8 cellular contexts compared by ENCODE assay signal in the genomic region with DNA sequence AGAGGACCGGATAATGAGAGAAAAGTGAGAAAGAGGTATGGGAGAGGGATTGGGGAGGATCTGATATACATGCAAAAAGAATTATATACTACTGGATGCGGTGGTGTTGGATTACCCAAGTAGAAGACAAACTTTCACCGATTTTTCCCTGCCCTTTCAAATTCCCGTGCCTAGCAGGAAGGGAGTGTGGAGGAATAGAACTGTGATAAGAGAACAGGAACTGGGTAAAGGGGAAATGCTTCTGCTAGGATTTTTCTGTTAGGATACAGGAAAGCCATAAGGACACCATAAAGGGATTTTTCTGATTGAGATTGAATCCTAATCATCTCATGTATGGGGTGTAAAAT. TPM values are rescaled to one million over a fixed set of nuclear protein-coding genes. Genes with fewer than 3 reads are reported as not detected.
DNase-seq lines count a peak whose midpoint lies in the region; ATAC-seq, FAIRE-seq and TF ChIP-seq lines count a peak whose summit lies in the region.

No MANE protein-coding gene starts in this region.

- H3K4me2 ChIP-seq in K562 (ENCODE audit: insufficient read depth, low read length) = peak overlapping the region; percentile 93

- peak; percentile 1; the same call in 2 of the 3 replicates for ATAC-seq in K562
- ATAC-seq in thoracic aorta (ENCODE audit: insufficient number of reproducible peaks, low FRiP score, low read depth) = no peak

- peak overlapping the region; percentile 83 to 94 for H3K9ac ChIP-seq in K562 (ENCODE audit: insufficient read depth in 1 of 2, low read depth in 2 of 2, low read length in 2 of 2)

- 3% methylated on average over 4 of the region's 4 CpGs for WGBS in K562 (ENCODE audit: insufficient coverage, low coverage, missing lambda C conversion rate)

- TSS peak; percentile 92 for BruUV-seq in K562 (replicated peaks; lab: Mats Ljungman, UMichigan)

- H3K4me3 ChIP-seq in K562 (peak overlapping the region; percentile 75), thoracic aorta (peak overlapping the region; percentile 81)

- peaks cover 49% of the 10 kb centered on the region for H3K79me2 ChIP-seq in K562 (ENCODE audit: control insufficient read depth, insufficient read depth, low read length)

- no peak for TF ChIP-seq POLR2A in K562 (conservative IDR thresholded peaks at IDR 0.05)

- intact Hi-C loops in K562 (cut with micrococcal nuclease) = loop anchor here (10.0 kb wide), 1 partner anchor 420 kb away; a partner anchor contains a TSS

- POLR2A ChIA-PET in K562 (lab: Yijun Ruan, JAX) (interaction anchor here (0.6 to 1.8 kb wide), 8 partner anchors 10 to 417 kb away, joined by 3 to 6 read pairs (median 3); no protein-coding TSS in a partner anchor), GM10248 (lab: Yijun Ruan, JAX) (no interaction called here)

- no peak for TF ChIP-seq EP300 in K562 (IDR thresholded peaks at IDR 0.05; ENCODE audit: low read length)

- H3K27me3 ChIP-seq in K562 (ENCODE audit: control insufficient read depth in 2 of 2, insufficient read depth in 2 of 2, low read length in 2 of 2) = no peaks in the 10 kb centered on the region
- no peaks in the 10 kb centered on the region for H3K27me3 ChIP-seq in layer of hippocampus (ENCODE audit: control insufficient read depth, insufficient read depth, low read length)
- no peaks in the 10 kb centered on the region for H3K27me3 ChIP-seq in thoracic aorta (replicated peaks; ENCODE audit: insufficient read depth)

- H3K36me3 ChIP-seq in K562 (ENCODE audit: control insufficient read depth, insufficient read depth, low read length) (no peaks in the 10 kb centered on the region), thoracic aorta (no peaks in the 10 kb centered on the region)

- H3K9me1 ChIP-seq in K562 (ENCODE audit: control insufficient read depth, insufficient read depth, low read length) = no peaks in the 10 kb centered on the region

- H3K27ac ChIP-seq in K562 (ENCODE audit: extremely low read depth, low read depth, low read length) (peak overlapping the region; percentile 84), layer of hippocampus (ENCODE audit: low read depth, low read length) (peak overlapping the region; percentile 86), thoracic aorta (peak overlapping the region; percentile 97 to 99)

- peak overlapping the region; percentile 97 for H2AFZ ChIP-seq in K562 (ENCODE audit: low read depth, low read length)

- no peak for TF ChIP-seq CTCF in K562 (IDR thresholded peaks at IDR 0.05 in 2 of 3, conservative IDR thresholded peaks at IDR 0.05 in 1 of 3; ENCODE audit: insufficient read depth in 2 of 3, low read depth in 1 of 3, low read length in 3 of 3)
- no peak for TF ChIP-seq CTCF in thoracic aorta (IDR thresholded peaks at IDR 0.05)
- no peak for TF ChIP-seq CTCF in GM10248 (IDR thresholded peaks at IDR 0.05; ENCODE audit: control extremely low read depth, extremely low read depth, low read depth, missing control alignments)

- H3K9me3 ChIP-seq in K562 (replicated peaks; ENCODE audit: control insufficient read depth, insufficient read depth, low read depth, low read length) = no peaks in the 10 kb centered on the region
- no peaks in the 10 kb centered on the region for H3K9me3 ChIP-seq in thoracic aorta

- no peak for TF ChIP-seq RAD21 in K562 (CRISPR knock-in tag; conservative IDR thresholded peaks at IDR 0.05 in 1 of 2, IDR thresholded peaks at IDR 0.05 in 1 of 2)

- in situ Hi-C loops in K562 (cut with MboI) = no loop called here

- no peaks in the 10 kb centered on the region for H4K20me1 ChIP-seq in K562 (replicated peaks; ENCODE audit: control insufficient read depth, insufficient read depth, low read length)

- H3K4me1 ChIP-seq in K562 (replicated peaks in 1 of 2; ENCODE audit: control insufficient read depth in 2 of 2, insufficient read depth in 2 of 2, low read length in 2 of 2) (peaks cover 6 to 10% of the 10 kb centered on the region in 2 experiments; a peak in 4 of 5 replicates), thoracic aorta (ENCODE audit: control insufficient read depth in 1 of 2, low read depth in 2 of 2) (peaks cover 6 to 43% of the 10 kb centered on the region in 2 donors)

- peak; percentile 47 for DNase-seq in NCI-H82 (lab: John Stamatoyannopoulos, UW)
- DNase-seq in NCI-H82 treated with DMSO at 0.1 percent for 48 hours (lab: John Stamatoyannopoulos, UW; ENCODE audit: unreplicated experiment) = no peak
- DNase-seq in LoVo (ENCODE audit: low spot score) = peak; percentile 31
- DNase-seq in K562 (ENCODE audit: extremely low read depth in 1 of 4, low spot score in 3 of 4) = no peak
- no peak for DNase-seq in thoracic aorta (ENCODE audit: low spot score)
- no peak for DNase-seq in GOT3 (lab: John Stamatoyannopoulos, UW)
- DNase-seq in GM10248 (ENCODE audit: extremely low spot score) = no peak

- no peak for FAIRE-seq in K562 (lab: Jason Lieb, UNC)

- CTCF ChIA-PET in K562 (lab: Yijun Ruan, JAX; ENCODE audit: low intra/inter-chr PET ratio) (no interaction called here), GM10248 (lab: Yijun Ruan, JAX) (interaction anchor here (0.8 kb wide), 1 partner anchor 89 kb away, joined by 4 read pairs; no protein-coding TSS in a partner anchor)

TF ChIP-seq in K562, 482 proteins besides CTCF, POLR2A, EP300 and RAD21:
- TF ChIP-seq ZNF347 (CRISPR knock-in tag; IDR thresholded peaks at IDR 0.05; ENCODE audit: low read depth) (no peak), DACH1 (IDR thresholded peaks at IDR 0.05; ENCODE audit: partially characterized antibody) (no peak), SMARCA4 (IDR thresholded peaks at IDR 0.05) (0 out of 2 replicates have a peak, but pooled peaks have one; percentile 4), IFI16 (CRISPR knock-in tag; IDR thresholded peaks at IDR 0.05) (no peak), CBFB (CRISPR knock-in tag; IDR thresholded peaks at IDR 0.05) (no peak), MEF2A (IDR thresholded peaks at IDR 0.05; ENCODE audit: control insufficient read depth, low read depth, low read length) (no peak), CHD1 (IDR thresholded peaks at IDR 0.05; ENCODE audit: low read length) (peak; percentile 5), ZNF134 (CRISPR knock-in tag; conservative IDR thresholded peaks at IDR 0.05) (no peak), TRIM28 (IDR thresholded peaks at IDR 0.05) (no peak), SPI1 (IDR thresholded peaks at IDR 0.05; ENCODE audit: borderline replicate concordance, low read depth, low read length) (peak; percentile 77; the same call in 1 of the 2 replicates)
- TF ChIP-seq, protein P1, sequence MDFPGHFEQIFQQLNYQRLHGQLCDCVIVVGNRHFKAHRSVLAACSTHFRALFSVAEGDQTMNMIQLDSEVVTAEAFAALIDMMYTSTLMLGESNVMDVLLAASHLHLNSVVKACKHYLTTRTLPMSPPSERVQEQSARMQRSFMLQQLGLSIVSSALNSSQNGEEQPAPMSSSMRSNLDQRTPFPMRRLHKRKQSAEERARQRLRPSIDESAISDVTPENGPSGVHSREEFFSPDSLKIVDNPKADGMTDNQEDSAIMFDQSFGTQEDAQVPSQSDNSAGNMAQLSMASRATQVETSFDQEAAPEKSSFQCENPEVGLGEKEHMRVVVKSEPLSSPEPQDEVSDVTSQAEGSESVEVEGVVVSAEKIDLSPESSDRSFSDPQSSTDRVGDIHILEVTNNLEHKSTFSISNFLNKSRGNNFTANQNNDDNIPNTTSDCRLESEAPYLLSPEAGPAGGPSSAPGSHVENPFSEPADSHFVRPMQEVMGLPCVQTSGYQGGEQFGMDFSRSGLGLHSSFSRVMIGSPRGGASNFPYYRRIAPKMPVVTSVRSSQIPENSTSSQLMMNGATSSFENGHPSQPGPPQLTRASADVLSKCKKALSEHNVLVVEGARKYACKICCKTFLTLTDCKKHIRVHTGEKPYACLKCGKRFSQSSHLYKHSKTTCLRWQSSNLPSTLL (IDR thresholded peaks at IDR 0.05) = no peak
- TF ChIP-seq, protein P2, sequence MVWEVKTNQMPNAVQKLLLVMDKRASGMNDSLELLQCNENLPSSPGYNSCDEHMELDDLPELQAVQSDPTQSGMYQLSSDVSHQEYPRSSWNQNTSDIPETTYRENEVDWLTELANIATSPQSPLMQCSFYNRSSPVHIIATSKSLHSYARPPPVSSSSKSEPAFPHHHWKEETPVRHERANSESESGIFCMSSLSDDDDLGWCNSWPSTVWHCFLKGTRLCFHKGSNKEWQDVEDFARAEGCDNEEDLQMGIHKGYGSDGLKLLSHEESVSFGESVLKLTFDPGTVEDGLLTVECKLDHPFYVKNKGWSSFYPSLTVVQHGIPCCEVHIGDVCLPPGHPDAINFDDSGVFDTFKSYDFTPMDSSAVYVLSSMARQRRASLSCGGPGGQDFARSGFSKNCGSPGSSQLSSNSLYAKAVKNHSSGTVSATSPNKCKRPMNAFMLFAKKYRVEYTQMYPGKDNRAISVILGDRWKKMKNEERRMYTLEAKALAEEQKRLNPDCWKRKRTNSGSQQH (CRISPR knock-in tag; IDR thresholded peaks at IDR 0.05) = 0 out of 2 replicates have a peak, but pooled peaks have one; percentile 1

RNA-seq across cellular contexts. Expression of a gene that starts 0.5 kb away (rescaled TPM):
- 6.2 and 16.6 TPM in 2 replicates for total RNA-seq in K562 (2011; cell fraction: chromatin; rRNA removed; ENCODE audit: low replicate concordance)
- 3.5 and 5.5 TPM in 2 replicates for total RNA-seq in K562 (2011; cell fraction: nucleolus; rRNA removed)
- total RNA-seq in K562 (2011; cell fraction: nucleoplasm; rRNA removed) = 7.8 and 11.7 TPM in 2 replicates
- total RNA-seq in K562 (2014; rRNA removed) (15.6 and 17.8 TPM in 2 replicates), K562 (2014; rRNA removed; fragmentation: Illumina TruSeq; extraction: Trizol) (29.5 and 34.6 TPM in 2 replicates), K562 (2015; rRNA removed; fragmentation: Illumina TruSeq; extraction: Trizol) (23.5 and 25.2 TPM in 2 replicates), K562 (2021) (35.8 and 38.2 TPM in 2 replicates), thoracic aorta (10 to 100 TPM; 38.2 to 38.9 TPM)
- polyA plus RNA-seq in K562 (2011; rRNA removed) (22.7 and 28.7 TPM in 2 replicates), K562 (2014; fragmentation: Illumina TruSeq; extraction: Trizol) (29.6 and 34.6 TPM in 2 replicates), K562 (2014; fragmentation: Nextera tagmentation; extraction: Ambion mirVana) (10 to 100 TPM; 12.6 to 15.8 TPM), K562 (2014; rRNA removed) (17.0 and 20.8 TPM in 2 replicates)
- polyA plus RNA-seq in K562 (2011; cell fraction: cytosol; rRNA removed) = 12.0 and 16.2 TPM in 2 replicates
- polyA plus RNA-seq in K562 (2011; cell fraction: nucleus; rRNA removed) = 10.3 and 14.8 TPM in 2 replicates
- polyA plus RNA-seq in K562 (2012) = 21.4 and 22.4 TPM in 2 replicates
- 63.2 and 69.1 TPM in 2 replicates for polyA minus RNA-seq in K562 (2011; rRNA and poly(A)+ RNA removed)
- 30.4 and 34.0 TPM in 2 replicates for polyA minus RNA-seq in K562 (2011; cell fraction: cytosol; rRNA and poly(A)+ RNA removed)
- 13.9 and 21.8 TPM in 2 replicates for polyA minus RNA-seq in K562 (2011; cell fraction: nucleus; rRNA and poly(A)+ RNA removed)

Comparison
In these comparisons a context has a peak if more than half of its experiments do, and no peak if none do; other contexts are left out.
1. DNase-seq: peak in NCI-H82 (single experiment) and LoVo (single experiment); none in NCI-H82 treated with DMSO at 0.1 percent for 48 hours (single experiment), K562 (0 of 4), thoracic aorta (single experiment), GOT3 (single experiment) and GM10248 (single experiment).
2. Peak in every context shown above with its lines, with median percentiles within 50 percentile points of each other: H3K27ac ChIP-seq.